ENCODE assay signal across 8 cellular contexts in genomic region chr22:25067851-25068421, GRCh38.
DNase-seq lines count a peak whose midpoint lies in the region; ATAC-seq, FAIRE-seq and TF ChIP-seq lines count a peak whose summit lies in the region.

No MANE protein-coding gene starts in this region.

- H3K4me2 ChIP-seq in SK-N-SH (no peak overlapping the region), HepG2 (ENCODE audit: low read depth, low read length) (no peak overlapping the region)

- intact Hi-C loops in activated T-helper 1 cell treated with anti-CD3 and anti-CD28 coated beads, Interleukin-12 subunit alpha, Interleukin-12 subunit beta, Interleukin-2, Interleukin-4 antibody, amounts not matched to agents 30 ng/mL and 10 ng/mL and 1 ng/mL, durations not matched to agents 14 hours and 24 hours and 36 hours (cut with micrococcal nuclease) = loop anchor here (1.0 to 2.0 kb wide), 2 partner anchors 8 to 43 kb away; no protein-coding TSS in a partner anchor
- intact Hi-C loops in HepG2 (cut with micrococcal nuclease; ENCODE audit: unreplicated experiment) = no loop called here

- H3F3A ChIP-seq in SK-N-SH (replicated peaks; ENCODE audit: insufficient read depth) = no peaks in the 10 kb centered on the region

- no peak for TF ChIP-seq POLR2A in HepG2 (IDR thresholded peaks at IDR 0.05; ENCODE audit: insufficient read depth in 1 of 2, low read depth in 2 of 2, low read length in 2 of 2)

- H3K36me3 Mint-ChIP-seq in activated T-helper 1 cell treated with anti-CD3 and anti-CD28 coated beads, Interleukin-12 subunit alpha, Interleukin-12 subunit beta, Interleukin-2, Interleukin-4 antibody, amounts not matched to agents 30 ng/mL and 10 ng/mL and 1 ng/mL, durations not matched to agents 14 hours and 24 hours and 36 hours (ENCODE audit: low read depth) = peaks cover 5% of the 10 kb centered on the region

- H3K9me3 ChIP-seq in SK-N-SH (no peaks in the 10 kb centered on the region), HepG2 (ENCODE audit: low read length) (no peaks in the 10 kb centered on the region)

- DNase-seq in SK-N-SH = peak; percentile 86
- DNase-seq in activated T-helper 1 cell treated with anti-CD3 and anti-CD28 coated beads, Interleukin-12 subunit alpha, Interleukin-12 subunit beta, Interleukin-2, Interleukin-4 antibody, amounts not matched to agents 30 ng/mL and 10 ng/mL and 1 ng/mL, durations not matched to agents 14 hours and 24 hours and 36 hours (ENCODE audit: low spot score) = peak; percentile 82
- no peak for DNase-seq in HepG2 (ENCODE audit: low spot score)
- DNase-seq in stimulated activated CD8-positive, alpha-beta memory T cell treated with anti-CD3 and anti-CD28 coated beads, Interleukin-4, amount 100 ng/mL, for 4 hours (ENCODE audit: low read depth in 2 of 2, low spot score in 1 of 2) = peak; percentile 33 to 60
- no peak for DNase-seq in NOMO-1 (lab: John Stamatoyannopoulos, UW; ENCODE audit: unreplicated experiment in 2 of 2)

- H3K4me1 Mint-ChIP-seq in activated T-helper 1 cell treated with anti-CD3 and anti-CD28 coated beads, Interleukin-12 subunit alpha, Interleukin-12 subunit beta, Interleukin-2, Interleukin-4 antibody, amounts not matched to agents 30 ng/mL and 10 ng/mL and 1 ng/mL, durations not matched to agents 14 hours and 24 hours and 36 hours (ENCODE audit: low read depth) = peaks cover 83% of the 10 kb centered on the region

- H3K27me3 ChIP-seq in SK-N-SH (ENCODE audit: insufficient read depth) (no peaks in the 10 kb centered on the region), HepG2 (ENCODE audit: control insufficient read depth in 1 of 2, insufficient read depth in 2 of 2, low read length in 2 of 2) (no peaks in the 10 kb centered on the region)

- peak overlapping the region; percentile 99 for H3K27ac Mint-ChIP-seq in activated T-helper 1 cell treated with anti-CD3 and anti-CD28 coated beads, Interleukin-12 subunit alpha, Interleukin-12 subunit beta, Interleukin-2, Interleukin-4 antibody, amounts not matched to agents 30 ng/mL and 10 ng/mL and 1 ng/mL, durations not matched to agents 14 hours and 24 hours and 36 hours

- no peaks in the 10 kb centered on the region for H3K9me3 Mint-ChIP-seq in activated T-helper 1 cell treated with anti-CD3 and anti-CD28 coated beads, Interleukin-12 subunit alpha, Interleukin-12 subunit beta, Interleukin-2, Interleukin-4 antibody, amounts not matched to agents 30 ng/mL and 10 ng/mL and 1 ng/mL, durations not matched to agents 14 hours and 24 hours and 36 hours

- no peak for FAIRE-seq in HepG2 (lab: Jason Lieb, UNC)

- no peak for TF ChIP-seq CTCF in SK-N-SH (IDR thresholded peaks at IDR 0.05)
- no peak for TF ChIP-seq CTCF in HepG2 (CRISPR knock-in tag; IDR thresholded peaks at IDR 0.05)

- H3K9me2 ChIP-seq in SK-N-SH = no peaks in the 10 kb centered on the region

- in situ Hi-C loops in HepG2 (cut with HindIII; ENCODE audit: extremely low pct_ligation_motif_present, low pct_unique_long_range_greater_than_20kb) = no loop called here

- BruUV-seq in HepG2 (replicated peaks; lab: Mats Ljungman, UMichigan) = no TSS peak

- peak; percentile 37; the same call in 2 of the 3 replicates for ATAC-seq in HepG2
- ATAC-seq in HG03025 (IDR thresholded peaks at IDR 0.05; ENCODE audit: low FRiP score, unreplicated experiment) = no peak
- no peak for ATAC-seq in GM21526 (IDR thresholded peaks at IDR 0.05; ENCODE audit: low FRiP score, unreplicated experiment)
- no peak for ATAC-seq in GM18873 (IDR thresholded peaks at IDR 0.05; ENCODE audit: low FRiP score, unreplicated experiment)

- TF ChIP-seq RAD21 in SK-N-SH (IDR thresholded peaks at IDR 0.05; ENCODE audit: low read length) (no peak), HepG2 (CRISPR knock-in tag; IDR thresholded peaks at IDR 0.05) (no peak)

- H3K79me2 ChIP-seq in SK-N-SH (ENCODE audit: insufficient read depth) (no peaks in the 10 kb centered on the region), HepG2 (ENCODE audit: insufficient read depth, low read length) (no peaks in the 10 kb centered on the region)

- no peaks in the 10 kb centered on the region for H3K27me3 Mint-ChIP-seq in activated T-helper 1 cell treated with anti-CD3 and anti-CD28 coated beads, Interleukin-12 subunit alpha, Interleukin-12 subunit beta, Interleukin-2, Interleukin-4 antibody, amounts not matched to agents 30 ng/mL and 10 ng/mL and 1 ng/mL, durations not matched to agents 14 hours and 24 hours and 36 hours (ENCODE audit: insufficient read depth)

- H3K27ac ChIP-seq in SK-N-SH (ENCODE audit: low read depth in 2 of 2, low read length in 1 of 2) (peak overlapping the region in 1 of 2 experiments; percentile 86; a peak in 2 of 4 replicates), HepG2 (ENCODE audit: extremely low read length, insufficient read depth, low read length) (no peak overlapping the region)

- POLR2A ChIA-PET in SK-N-SH (lab: Yijun Ruan, JAX) (interaction anchor here (0.9 kb wide), 1 partner anchor 16 kb away, joined by 3 read pairs; no protein-coding TSS in a partner anchor), HepG2 (lab: Yijun Ruan, JAX) (no interaction called here)

- H2AFZ ChIP-seq in SK-N-SH (ENCODE audit: low read depth) (no peak overlapping the region), HepG2 (ENCODE audit: low read length) (no peak overlapping the region)

- no peak overlapping the region for H3K9ac ChIP-seq in SK-N-SH
- no peak overlapping the region for H3K9ac ChIP-seq in HepG2 (ENCODE audit: insufficient read depth, low read depth, low read length)

- TF ChIP-seq EP300 in SK-N-SH (IDR thresholded peaks at IDR 0.05; ENCODE audit: borderline replicate concordance in 1 of 2, low read depth in 1 of 2, low read length in 1 of 2) (no peak), HepG2 (IDR thresholded peaks at IDR 0.05; ENCODE audit: low read depth in 2 of 2, low read length in 2 of 2) (no peak), HepG2 (CRISPR knock-in tag; IDR thresholded peaks at IDR 0.05; ENCODE audit: borderline replicate concordance) (no peak)

- peak overlapping the region; percentile 94 for H3K4me3 Mint-ChIP-seq in activated T-helper 1 cell treated with anti-CD3 and anti-CD28 coated beads, Interleukin-12 subunit alpha, Interleukin-12 subunit beta, Interleukin-2, Interleukin-4 antibody, amounts not matched to agents 30 ng/mL and 10 ng/mL and 1 ng/mL, durations not matched to agents 14 hours and 24 hours and 36 hours

- H4K20me1 ChIP-seq in SK-N-SH (ENCODE audit: insufficient read depth) = no peaks in the 10 kb centered on the region
- no peaks in the 10 kb centered on the region for H4K20me1 ChIP-seq in HepG2 (ENCODE audit: insufficient read depth, low read length)

- CTCF ChIA-PET in SK-N-SH (lab: Yijun Ruan, JAX) (interaction anchor here (0.6 to 5.6 kb wide), 9 partner anchors 11 to 265 kb away, joined by 3 to 36 read pairs (median 4); partner anchors contain the start of gene KIAA1671), HepG2 (lab: Yijun Ruan, JAX; ENCODE audit: low intra/inter-chr PET ratio, low total read pairs) (no interaction called here)

- H3K4me3 ChIP-seq in SK-N-SH (ENCODE audit: low read depth in 2 of 2, low read length in 1 of 2) (no peak overlapping the region), HepG2 (replicated peaks in 1 of 3; ENCODE audit: insufficient read depth in 1 of 3, low read depth in 2 of 3, low read length in 3 of 3) (no peak overlapping the region)

- H3K36me3 ChIP-seq in SK-N-SH (replicated peaks in 1 of 2; ENCODE audit: control insufficient read depth in 1 of 2, insufficient read depth in 2 of 2, low read length in 1 of 2) (no peaks in the 10 kb centered on the region), HepG2 (replicated peaks in 1 of 2; ENCODE audit: control insufficient read depth in 1 of 2, insufficient read depth in 2 of 2, low read length in 2 of 2) (peaks cover 0 to 1% of the 10 kb centered on the region in 2 experiments; a peak in 4 of 5 replicates)

- H3K4me1 ChIP-seq in SK-N-SH (ENCODE audit: control insufficient read depth in 1 of 2, insufficient read depth in 2 of 2, low read depth in 1 of 2, low read length in 1 of 2) = peaks cover 0 to 43% of the 10 kb centered on the region in 2 experiments; a peak in 1 of 4 replicates
- no peaks in the 10 kb centered on the region for H3K4me1 ChIP-seq in HepG2 (ENCODE audit: insufficient read depth, low read length)

- 89% methylated on average over 11 of the region's 18 CpGs for WGBS in SK-N-SH (ENCODE audit: low lambda C conversion rate)
- 93% methylated on average over 6 of the region's 18 CpGs for WGBS in HepG2 (ENCODE audit: low lambda C conversion rate)

TF ChIP-seq in SK-N-SH, 30 proteins besides CTCF, POLR2A, EP300 and RAD21 (continues in another document):
- TF ChIP-seq JUND (IDR thresholded peaks at IDR 0.05) = no peak
- no peak for TF ChIP-seq POLR2AphosphoS5 (IDR thresholded peaks at IDR 0.05; ENCODE audit: low read depth, low read length)
- no peak for TF ChIP-seq FOSL2 (IDR thresholded peaks at IDR 0.05; ENCODE audit: borderline replicate concordance, low read depth)
- no peak for TF ChIP-seq USF2 (IDR thresholded peaks at IDR 0.05; ENCODE audit: borderline replicate concordance, low read depth, low read length)
- TF ChIP-seq MAX (IDR thresholded peaks at IDR 0.05; ENCODE audit: low read depth) = no peak

TF ChIP-seq in HepG2, 621 proteins besides CTCF, POLR2A, EP300 and RAD21:
- TF ChIP-seq HNRNPUL1 (IDR thresholded peaks at IDR 0.05; ENCODE audit: low read depth, low read length) (no peak), ATRX (CRISPR knock-in tag; IDR thresholded peaks at IDR 0.05; ENCODE audit: borderline replicate concordance) (no peak), THAP11 (CRISPR knock-in tag; IDR thresholded peaks at IDR 0.05) (no peak)

Comparison
In these comparisons a context has a peak if more than half of its experiments do, and no peak if none do; other contexts are left out.
1. DNase-seq: peak in SK-N-SH (single experiment), activated T-helper 1 cell treated with anti-CD3 and anti-CD28 coated beads, Interleukin-12 subunit alpha, Interleukin-12 subunit beta, Interleukin-2, Interleukin-4 antibody, amounts not matched to agents 30 ng/mL and 10 ng/mL and 1 ng/mL, durations not matched to agents 14 hours and 24 hours and 36 hours (single experiment) and stimulated activated CD8-positive, alpha-beta memory T cell treated with anti-CD3 and anti-CD28 coated beads, Interleukin-4, amount 100 ng/mL, for 4 hours (2 of 2); none in HepG2 (single experiment) and NOMO-1 (0 of 2).
2. Of the 25 proteins assayed by ChIP-seq in both HepG2 and SK-N-SH: peak only in HepG2: none; only in SK-N-SH: CHD2, FOXJ3 and MXI1; in both: none; in neither: 22.